8 cellular contexts compared by ENCODE assay signal in genomic region chr1:1658583-1659549, GRCh38. TPM values are rescaled to one million over a fixed set of nuclear protein-coding genes. Genes with fewer than 3 reads are reported as not detected.
A peak's percentile ranks its signal among the peaks of the same experiment; 100 is the strongest.
DNase-seq lines count a peak whose midpoint lies in the region; ATAC-seq, FAIRE-seq and TF ChIP-seq lines count a peak whose summit lies in the region.
"Not testable (repeated sequence)": the region's sequence is repeated elsewhere in the genome, so short reads cannot be mapped to it uniquely, and the experiment has no call there.

TSS of gene CDK11B (minus strand) at chr1:1659004. CDS start at chr1:1657485, 1,519 bp downstream.

- intact Hi-C loops in breast epithelium (cut with DNase I; ENCODE audit: low total_unique reads): not testable (repeated sequence)

- H3K36me3 ChIP-seq in breast epithelium; small intestine (ENCODE audit: control insufficient read depth in 2 of 2, insufficient read depth in 2 of 2, low read length in 2 of 2): not testable (repeated sequence)
- peaks cover 31% of the 10 kb centered on the region for H3K36me3 ChIP-seq in iPS-20b (ENCODE audit: insufficient read depth, low read depth, low read length)

- not testable (repeated sequence) for H3K27me3 ChIP-seq in breast epithelium; iPS-20b (ENCODE audit: insufficient read depth, low read length); small intestine (ENCODE audit: control insufficient read depth in 2 of 2, insufficient read depth in 2 of 2, low read length in 2 of 2)

- not testable (repeated sequence) for TF ChIP-seq CTCF in AG04449 (IDR thresholded peaks at IDR 0.05; ENCODE audit: insufficient read depth, low read length, missing control alignments)
- TF ChIP-seq CTCF in VCaP (conservative IDR thresholded peaks at IDR 0.05): peak; percentile 68
- TF ChIP-seq CTCF in breast epithelium (IDR thresholded peaks at IDR 0.05): peak in 2 of 3 donors; percentile 14 to 47

- H3K4me1 ChIP-seq in breast epithelium; iPS-20b (ENCODE audit: insufficient read depth, low read length); small intestine (ENCODE audit: control insufficient read depth in 2 of 2, insufficient read depth in 1 of 2, low read depth in 1 of 2, low read length in 1 of 2): not testable (repeated sequence)

- FAIRE-seq in small intestine (lab: Jason Lieb, UNC): not testable (repeated sequence)

- H3K9me3 ChIP-seq in breast epithelium; iPS-20b (ENCODE audit: insufficient read depth, low read depth, low read length); small intestine (ENCODE audit: control insufficient read depth, low read depth): not testable (repeated sequence)

- ATAC-seq in GM18873 (IDR thresholded peaks at IDR 0.05; ENCODE audit: low FRiP score, unreplicated experiment) (peak; percentile 80), HG03139 (IDR thresholded peaks at IDR 0.05; ENCODE audit: unreplicated experiment) (peak; percentile 82)

- peak within 1 kb of the TSS; percentile 65 for H3K4me3 ChIP-seq in AG04449 (ENCODE audit: low read depth, low read length)
- H3K4me3 ChIP-seq in breast epithelium: peak within 1 kb of the TSS; percentile 66 to 70 (median 68)
- H3K4me3 ChIP-seq in iPS-20b (ENCODE audit: low read length): peak within 1 kb of the TSS; percentile 80
- peak within 1 kb of the TSS; percentile 44 to 64 for H3K4me3 ChIP-seq in small intestine (ENCODE audit: low read depth in 1 of 2, low read length in 2 of 2)

- peak; percentile 38 for TF ChIP-seq POLR2A in breast epithelium (IDR thresholded peaks at IDR 0.05)

- DNase-seq in AG04449 (ENCODE audit: low read depth, low spot score): peak; percentile 80
- peak; percentile 80 for DNase-seq in NCI-H2196 treated with DMSO at 0.1 percent for 48 hours (lab: John Stamatoyannopoulos, UW; ENCODE audit: unreplicated experiment)
- DNase-seq in breast epithelium (ENCODE audit: low spot score in 2 of 2): peak; percentile 93 to 99
- DNase-seq in small intestine: peak; percentile 97

- peak within 1 kb of the TSS; percentile 92 for H3K9ac ChIP-seq in iPS-20b (ENCODE audit: low read depth, low read length)

- CTCF ChIA-PET in AG04449 (lab: Yijun Ruan, JAX): not testable (repeated sequence)

- POLR2A ChIA-PET in AG04449 (lab: Yijun Ruan, JAX): not testable (repeated sequence)

- H3K27ac ChIP-seq in VCaP (peak within 1 kb of the TSS; percentile 94), breast epithelium (peak within 1 kb of the TSS; percentile 96 to 97), iPS-20b (ENCODE audit: low read length) (peak within 1 kb of the TSS; percentile 91), small intestine (ENCODE audit: low read depth in 1 of 2, low read length in 1 of 2) (peak within 1 kb of the TSS; percentile 98 to 99)

- 0% methylated on average over 46 to 68 of the region's 96 CpGs for WGBS in small intestine, 3 donors

RNA-seq across cellular contexts. Expression of gene CDK11B, which starts in this region (rescaled TPM):
- 10 to 100 TPM; 17.4 to 30.3 (median 26.2) TPM for total RNA-seq in breast epithelium
- polyA plus RNA-seq in small intestine: 10 to 100 TPM; 32.0 to 61.7 (median 58.1) TPM

Comparison
In these comparisons a context has a peak if more than half of its experiments do, and no peak if none do; other contexts are left out.
1. Peak in every context shown above with its lines: DNase-seq, ATAC-seq, H3K4me3 ChIP-seq and H3K27ac ChIP-seq.